In the genomic region with DNA sequence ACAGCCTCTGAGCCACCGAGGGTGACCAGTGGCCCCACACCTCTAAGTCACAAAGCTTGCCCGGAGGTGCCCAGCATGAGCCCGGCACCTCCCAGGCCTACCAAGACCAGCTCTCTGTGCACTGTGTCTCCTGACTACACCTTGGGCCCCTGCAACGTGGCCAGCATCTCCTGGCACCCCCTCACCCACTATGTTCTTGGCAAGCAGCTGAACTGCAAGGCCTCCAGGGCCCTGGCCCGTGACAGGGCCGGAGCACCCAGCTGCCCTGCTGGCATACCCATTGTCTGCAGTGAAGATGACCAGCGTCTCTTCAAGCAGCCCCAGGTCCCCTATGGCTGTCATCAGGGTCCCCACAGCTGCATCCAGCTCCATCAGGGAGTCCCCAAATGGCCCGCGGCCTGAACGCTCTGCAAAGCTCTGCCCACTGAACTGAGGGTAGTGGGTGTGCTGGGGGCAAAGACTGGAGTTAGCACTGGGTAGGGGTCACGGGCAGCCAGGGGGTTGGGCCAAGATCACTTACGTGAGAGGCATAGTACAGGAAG, we compare ENCODE assay signal across 9 cellular contexts. TPM values are rescaled to one million over a fixed set of nuclear protein-coding genes. Genes with fewer than 3 reads are reported as not detected.
DNase-seq lines count a peak whose midpoint lies in the region; ATAC-seq and TF ChIP-seq lines count a peak whose summit lies in the region.
"Had no signal": no experiment of that assay in that cellular context is flagged by ENCODE, and none has a peak within 500 bp of the region (broad histone marks: within the 10 kb centered on the region; RNA-seq: fewer than 3 reads in every experiment).

No MANE protein-coding gene starts in this region.

- ATAC-seq in CD8-positive, alpha-beta T cell, result no peak
- ATAC-seq in lower lobe of right lung, result no peak
- ATAC-seq in GM21619 (IDR thresholded peaks at IDR 0.05; ENCODE audit: unreplicated experiment), result no peak

- peaks cover 5% of the 10 kb centered on the region for H3K36me3 ChIP-seq in CD8-positive, alpha-beta T cell (ENCODE audit: insufficient read depth, low read length)
- H3K36me3 ChIP-seq in neural progenitor cell (no peaks in the 10 kb centered on the region), lower lobe of right lung (peaks cover 14% of the 10 kb centered on the region)
- H3K36me3 ChIP-seq: uterus had no signal

- POLR2A ChIA-PET in CD8-positive, alpha-beta T cell (lab: Charles Lee), result interaction anchor here (2.6 kb wide), 1 partner anchor 101 kb away, joined by 11 read pairs; a partner anchor contains a TSS
- POLR2A ChIA-PET in MCF 10A (lab: Yijun Ruan, JAX), result interaction anchor here (1.5 kb wide), 1 partner anchor 119 kb away, joined by 3 read pairs; a partner anchor contains a TSS

- CTCF ChIA-PET in CD8-positive, alpha-beta T cell (lab: Charles Lee), result interaction anchor here (0.7 kb wide), 1 partner anchor 63 kb away, joined by 3 read pairs; no protein-coding TSS in a partner anchor
- CTCF ChIA-PET in MCF 10A (lab: Yijun Ruan, JAX), result interaction anchor here (5.8 kb wide), 1 partner anchor 66 kb away, joined by 46 read pairs; no protein-coding TSS in a partner anchor

- H3K27ac ChIP-seq in CD8-positive, alpha-beta T cell (ENCODE audit: low read depth, low read length), result no peak overlapping the region
- H3K27ac ChIP-seq in neural progenitor cell (no peak overlapping the region), lower lobe of right lung (no peak overlapping the region)

- H3K79me2 ChIP-seq in neural progenitor cell (ENCODE audit: low read depth), result no peaks in the 10 kb centered on the region

- no peak for TF ChIP-seq CTCF in CD8-positive, alpha-beta T cell (IDR thresholded peaks at IDR 0.05)
- no peak for TF ChIP-seq CTCF in MCF 10A (IDR thresholded peaks at IDR 0.05; ENCODE audit: unreplicated experiment)
- no peak for TF ChIP-seq CTCF in neural progenitor cell (IDR thresholded peaks at IDR 0.05)
- no peak for TF ChIP-seq CTCF in lower lobe of right lung (IDR thresholded peaks at IDR 0.05)

- H3K27me3 ChIP-seq in CD8-positive, alpha-beta T cell (ENCODE audit: insufficient read depth, low read length), result no peaks in the 10 kb centered on the region
- peaks cover 10% of the 10 kb centered on the region for H3K27me3 ChIP-seq in neural progenitor cell
- H3K27me3 ChIP-seq in lower lobe of right lung (ENCODE audit: low read depth), result no peaks in the 10 kb centered on the region
- H3K27me3 ChIP-seq: uterus had no signal

- no peaks in the 10 kb centered on the region for H3K27me3 Mint-ChIP-seq in CD8-positive, alpha-beta T cell (ENCODE audit: low read depth)
- H3K27me3 Mint-ChIP-seq in IgD-negative memory B cell, result no peaks in the 10 kb centered on the region
- no peaks in the 10 kb centered on the region for H3K27me3 Mint-ChIP-seq in MCF 10A (ENCODE audit: insufficient read depth, unreplicated experiment)
- peaks cover 2% of the 10 kb centered on the region for H3K27me3 Mint-ChIP-seq in neural progenitor cell (ENCODE audit: insufficient read depth, low read depth)

- H3K4me3 ChIP-seq in CD8-positive, alpha-beta T cell (ENCODE audit: low read depth, low read length), result no peak overlapping the region
- H3K4me3 ChIP-seq in neural progenitor cell, result no peak overlapping the region
- no peak overlapping the region for H3K4me3 ChIP-seq in lower lobe of right lung
- H3K4me3 ChIP-seq: uterus had no signal

- peak overlapping the region; percentile 74 for H3K4me3 Mint-ChIP-seq in CD8-positive, alpha-beta T cell
- peak overlapping the region; percentile 62 to 85 (median 74) for H3K4me3 Mint-ChIP-seq in IgD-negative memory B cell
- peak overlapping the region; percentile 80 for H3K4me3 Mint-ChIP-seq in MCF 10A (ENCODE audit: unreplicated experiment)
- peak overlapping the region; percentile 77 for H3K4me3 Mint-ChIP-seq in neural progenitor cell

- H3F3A ChIP-seq in neural progenitor cell (ENCODE audit: low read depth), result peaks cover 26% of the 10 kb centered on the region

- H3K9me3 ChIP-seq in CD8-positive, alpha-beta T cell (ENCODE audit: low read length), result no peaks in the 10 kb centered on the region
- H3K9me3 ChIP-seq in neural progenitor cell (ENCODE audit: low read depth), result no peaks in the 10 kb centered on the region
- H3K9me3 ChIP-seq in lower lobe of right lung, result no peaks in the 10 kb centered on the region
- H3K9me3 ChIP-seq: uterus had no signal

- no peak overlapping the region for H2AFZ ChIP-seq in neural progenitor cell (replicated peaks)

- peaks cover 35% of the 10 kb centered on the region for H3K4me1 ChIP-seq in CD8-positive, alpha-beta T cell (ENCODE audit: insufficient read depth, low read length)
- H3K4me1 ChIP-seq in neural progenitor cell (peaks cover 13% of the 10 kb centered on the region), lower lobe of right lung (peaks cover 32% of the 10 kb centered on the region)

- H3K4me2 ChIP-seq in neural progenitor cell, result no peak overlapping the region

- intact Hi-C loops in CD8-positive, alpha-beta T cell (cut with DNase I, micrococcal nuclease), result loop anchor here in 1 of 2 experiments (5.0 kb wide), 2 partner anchors 46 to 654 kb away; a partner anchor contains a TSS
- intact Hi-C loops in MCF 10A (cut with micrococcal nuclease), result no loop called here
- intact Hi-C loops in lower lobe of right lung (cut with DNase I), result no loop called here

- H3K4me1 Mint-ChIP-seq in CD8-positive, alpha-beta T cell (ENCODE audit: low read depth), result peaks cover 35% of the 10 kb centered on the region
- H3K4me1 Mint-ChIP-seq in IgD-negative memory B cell, result peaks cover 10 to 20% (median 20%) of the 10 kb centered on the region in 3 donors
- peaks cover 31% of the 10 kb centered on the region for H3K4me1 Mint-ChIP-seq in MCF 10A (ENCODE audit: insufficient read depth, unreplicated experiment)
- peaks cover 29% of the 10 kb centered on the region for H3K4me1 Mint-ChIP-seq in neural progenitor cell

- peaks cover 17% of the 10 kb centered on the region for H3K36me3 Mint-ChIP-seq in CD8-positive, alpha-beta T cell
- H3K36me3 Mint-ChIP-seq in IgD-negative memory B cell (no peaks in the 10 kb centered on the region), MCF 10A (ENCODE audit: insufficient read depth, unreplicated experiment) (peaks cover 8% of the 10 kb centered on the region), neural progenitor cell (no peaks in the 10 kb centered on the region)

- H4K20me1 ChIP-seq in neural progenitor cell (ENCODE audit: low read depth), result peaks cover 4% of the 10 kb centered on the region

- no peak for DNase-seq in CD8-positive, alpha-beta T cell
- DNase-seq in MCF 10A (ENCODE audit: unreplicated experiment) (no peak), neural progenitor cell (ENCODE audit: low spot score) (no peak), lower lobe of right lung (no peak), kidney tubule cell (ENCODE audit: low spot score) (no peak)
- DNase-seq: NCI-H1417, uterus had no signal

- H3K27ac Mint-ChIP-seq in CD8-positive, alpha-beta T cell, result peak overlapping the region; percentile 80
- peak overlapping the region in 1 of 3 donors; percentile 79 for H3K27ac Mint-ChIP-seq in IgD-negative memory B cell
- H3K27ac Mint-ChIP-seq in MCF 10A (ENCODE audit: low read depth, unreplicated experiment), result no peak overlapping the region
- H3K27ac Mint-ChIP-seq in neural progenitor cell, result peak overlapping the region; percentile 57

- no peak overlapping the region for H3K9ac ChIP-seq in neural progenitor cell

- no TSS peak for BruUV-seq in MCF 10A (replicated peaks; lab: Mats Ljungman, UMichigan)

- H3K9me3 Mint-ChIP-seq in CD8-positive, alpha-beta T cell, result no peaks in the 10 kb centered on the region
- H3K9me3 Mint-ChIP-seq in IgD-negative memory B cell, result no peaks in the 10 kb centered on the region
- H3K9me3 Mint-ChIP-seq in MCF 10A (ENCODE audit: unreplicated experiment), result no peaks in the 10 kb centered on the region
- no peaks in the 10 kb centered on the region for H3K9me3 Mint-ChIP-seq in neural progenitor cell

RNA-seq across cellular contexts. Expression of a gene that starts 1.6 kb away (rescaled TPM):
- total RNA-seq in CD8-positive, alpha-beta T cell, result 10 to 100 TPM; 37.1 to 43.4 TPM
- polyA plus RNA-seq in IgD-negative memory B cell, result 11.5 TPM
- total RNA-seq in MCF 10A (2022) (21.3 and 22.0 TPM in 2 replicates), neural progenitor cell (ENCODE audit: low replicate concordance) (4.2 and 18.4 TPM in 2 replicates), lower lobe of right lung (53.5 TPM)

RNA-seq across cellular contexts. Expression of a gene that starts 25.8 kb away (rescaled TPM):
- under 1 TPM; 0.16 to 0.42 TPM for total RNA-seq in CD8-positive, alpha-beta T cell
- not detected for polyA plus RNA-seq in IgD-negative memory B cell
- total RNA-seq in MCF 10A (2022) (1.2 and 2.5 TPM in 2 replicates), neural progenitor cell (ENCODE audit: low replicate concordance) (0.74 TPM in 1 of 2 replicates, not detected in the other), lower lobe of right lung (1.7 TPM)

RNA-seq across cellular contexts. Expression of a gene that starts 43.7 kb away (rescaled TPM):
- 100 to 1,000 TPM; 112 to 115 TPM for total RNA-seq in CD8-positive, alpha-beta T cell
- polyA plus RNA-seq in IgD-negative memory B cell, result 38.6 TPM
- total RNA-seq in MCF 10A (2022) (51.4 and 60.6 TPM in 2 replicates), neural progenitor cell (ENCODE audit: low replicate concordance) (67.4 and 93.9 TPM in 2 replicates), lower lobe of right lung (76.7 TPM)

RNA-seq across cellular contexts. Expression of a gene that starts 46.2 kb away (rescaled TPM):
- total RNA-seq in CD8-positive, alpha-beta T cell, result not detected
- not detected for polyA plus RNA-seq in IgD-negative memory B cell
- total RNA-seq in MCF 10A (2022), result 1.2 and 1.9 TPM in 2 replicates
- total RNA-seq in neural progenitor cell (ENCODE audit: low replicate concordance), result 0.65 and 3.6 TPM in 2 replicates
- total RNA-seq in lower lobe of right lung, result 50.6 TPM

RNA-seq across cellular contexts. Expression of a gene that starts 48.2 kb away (rescaled TPM):
- total RNA-seq in CD8-positive, alpha-beta T cell, result 10 to 100 TPM; 42.4 to 46.0 TPM
- 1.6 TPM for polyA plus RNA-seq in IgD-negative memory B cell
- total RNA-seq in MCF 10A (2022) (52.2 and 57.3 TPM in 2 replicates), neural progenitor cell (ENCODE audit: low replicate concordance) (33.9 and 49.6 TPM in 2 replicates), lower lobe of right lung (12.6 TPM)
